In the genomic region with DNA sequence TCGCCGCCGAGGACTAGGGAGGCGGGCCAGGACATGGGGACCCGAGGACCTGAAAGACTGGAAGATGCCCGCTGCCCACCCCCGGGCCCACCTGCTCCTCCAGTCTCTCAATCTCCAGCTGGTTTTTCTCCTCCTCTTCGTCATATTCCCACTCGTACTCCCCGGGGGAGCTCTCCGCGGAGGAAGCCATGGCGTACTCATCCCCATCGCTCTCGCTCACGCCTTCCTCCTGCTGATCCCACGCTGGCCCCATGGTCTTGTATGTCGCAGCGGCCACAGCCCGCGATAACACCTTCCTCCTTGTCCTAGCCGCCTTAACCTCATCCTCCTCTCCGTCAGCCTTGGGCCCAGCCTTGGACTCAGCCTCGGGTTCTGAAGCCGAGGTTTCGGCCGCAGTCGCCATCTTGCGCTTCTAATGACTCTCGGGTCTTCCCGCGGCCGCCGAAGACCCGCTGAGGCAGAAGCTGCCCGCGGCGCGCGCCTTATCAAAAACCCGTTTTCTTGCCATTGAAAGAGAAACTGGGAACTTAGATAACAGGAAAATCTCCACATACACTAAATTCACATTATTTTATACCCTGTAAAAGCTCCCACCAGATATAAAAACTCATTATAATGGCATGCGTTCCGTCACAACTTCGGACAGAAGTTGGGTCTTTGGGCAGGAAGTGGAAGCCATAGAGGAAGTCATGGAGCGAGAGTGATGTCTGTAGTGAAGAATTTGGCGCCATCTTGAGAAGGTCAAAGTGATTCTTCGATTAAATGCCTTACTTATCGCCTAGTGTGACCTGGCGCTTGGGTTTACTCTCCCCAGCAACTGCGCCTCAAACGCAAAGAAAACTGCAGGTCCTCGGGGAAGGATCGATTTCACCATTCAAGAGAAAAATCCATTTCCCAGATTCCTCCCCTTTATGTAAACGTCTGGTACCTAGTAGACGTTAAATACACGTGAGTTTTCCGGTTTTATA, we compare ENCODE assay signal across 8 cellular contexts. TPM values are rescaled to one million over a fixed set of nuclear protein-coding genes. Genes with fewer than 3 reads are reported as not detected.
DNase-seq lines count a peak whose midpoint lies in the region; ATAC-seq, FAIRE-seq and TF ChIP-seq lines count a peak whose summit lies in the region.

SART3 (minus strand) TSS at position 422 of the 968 bp plus-strand sequence; CDS start at position 403, 19 bp downstream.

- H3K9ac ChIP-seq in NT2/D1 (ENCODE audit: insufficient read length, low read depth): peak within 1 kb of the TSS; percentile 100
- peak within 1 kb of the TSS; percentile 74 for H3K9ac ChIP-seq in endocrine pancreas (ENCODE audit: control insufficient read depth, insufficient read depth, low read length)
- H3K9ac ChIP-seq in mesenchymal stem cell (ENCODE audit: low read length): peak within 1 kb of the TSS; percentile 100

- H2BK12ac ChIP-seq in mesenchymal stem cell (ENCODE audit: low read length in 2 of 2): peak within 1 kb of the TSS in 1 of 2 experiments; percentile 71

- ATAC-seq in activated CD8-positive, alpha-beta memory T cell treated with anti-CD3 and anti-CD28 coated beads, Interleukin-2, amount 10 ng/mL, durations not matched to agents 7 days and 5 days: peak; percentile 43

- peaks cover 9% of the 10 kb centered on the region for H3K79me1 ChIP-seq in mesenchymal stem cell (replicated peaks; ENCODE audit: low read length, poor library complexity, severe bottlenecking)

- H3K4ac ChIP-seq in mesenchymal stem cell (ENCODE audit: low read depth in 1 of 2, low read length in 2 of 2): peak within 1 kb of the TSS; percentile 83 to 99

- WGBS in mesenchymal stem cell: under 1% methylated on average over 55 of the region's 57 CpGs

- H3K4me3 ChIP-seq in NT2/D1 (ENCODE audit: insufficient read length, low read depth): peak within 1 kb of the TSS; percentile 97
- H3K4me3 ChIP-seq in endocrine pancreas (ENCODE audit: control insufficient read depth, insufficient read depth, low read length): peak within 1 kb of the TSS; percentile 99
- H3K4me3 ChIP-seq in mesenchymal stem cell (ENCODE audit: insufficient read depth in 1 of 2, low read depth in 1 of 2, low read length in 2 of 2): peak within 1 kb of the TSS; percentile 91 to 99

- peak; percentile 89 for DNase-seq in COLO668 (lab: John Stamatoyannopoulos, UW; ENCODE audit: unreplicated experiment)
- DNase-seq in GM20000 (ENCODE audit: low spot score): peak; percentile 79
- peak; percentile 83 for DNase-seq in HTR-8/SVneo (ENCODE audit: insufficient read length, low spot score)
- DNase-seq in NT2/D1 (ENCODE audit: low read depth, low spot score): peak; percentile 74
- peak; percentile 89 for DNase-seq in activated CD8-positive, alpha-beta memory T cell treated with anti-CD3 and anti-CD28 coated beads, Interleukin-2, amount 10 ng/mL, durations not matched to agents 7 days and 5 days
- peak; percentile 95 for DNase-seq in mesenchymal stem cell
- DNase-seq in stimulated activated CD8-positive, alpha-beta memory T cell treated with anti-CD3 and anti-CD28 coated beads, Interleukin-12 subunit alpha, Interleukin-12 subunit beta, amount 100 ng/mL, for 24 hours (ENCODE audit: extremely low read depth): peak; percentile 52

- peaks cover 62% of the 10 kb centered on the region for H3K4me1 Mint-ChIP-seq in activated CD8-positive, alpha-beta memory T cell treated with anti-CD3 and anti-CD28 coated beads, Interleukin-2, amount 10 ng/mL, durations not matched to agents 7 days and 5 days

- CTCF ChIA-PET in activated CD8-positive, alpha-beta memory T cell treated with anti-CD3 and anti-CD28 coated beads, Interleukin-2, amount 10 ng/mL, durations not matched to agents 7 days and 5 days (lab: Charles Lee): interaction anchor here (0.9 to 16.9 kb wide), 11 partner anchors 8 to 532 kb away, joined by 3 to 382 read pairs (median 5); partner anchors contain the start of genes ALKBH2 and FICD

- H3K27me3 ChIP-seq in NT2/D1 (ENCODE audit: insufficient read depth, insufficient read length) (no peaks in the 10 kb centered on the region), endocrine pancreas (ENCODE audit: control insufficient read depth, insufficient read depth, low read length) (no peaks in the 10 kb centered on the region), mesenchymal stem cell (ENCODE audit: control insufficient read depth in 1 of 2, insufficient read depth in 1 of 2, low read length in 2 of 2) (no peaks in the 10 kb centered on the region)

- peak within 1 kb of the TSS; percentile 87 for H3K4me2 ChIP-seq in mesenchymal stem cell (ENCODE audit: low read length, poor library complexity, severe bottlenecking)

- peak within 1 kb of the TSS in 1 of 2 experiments; percentile 98 for H3K14ac ChIP-seq in mesenchymal stem cell (ENCODE audit: low read length in 2 of 2)

- peak within 1 kb of the TSS in 1 of 2 experiments; percentile 86 for H3K23ac ChIP-seq in mesenchymal stem cell (ENCODE audit: low read length in 2 of 2)

- H2BK15ac ChIP-seq in mesenchymal stem cell (ENCODE audit: low read depth, poor library complexity, severe bottlenecking): peak within 1 kb of the TSS; percentile 73

- peak within 1 kb of the TSS; percentile 67 for H4K91ac ChIP-seq in mesenchymal stem cell (ENCODE audit: low read length)

- H4K8ac ChIP-seq in mesenchymal stem cell (ENCODE audit: low read length): peak within 1 kb of the TSS; percentile 82

- no peaks in the 10 kb centered on the region for H3K27me3 Mint-ChIP-seq in activated CD8-positive, alpha-beta memory T cell treated with anti-CD3 and anti-CD28 coated beads, Interleukin-2, amount 10 ng/mL, durations not matched to agents 7 days and 5 days

- TF ChIP-seq CTCF in GM20000 (IDR thresholded peaks at IDR 0.05; ENCODE audit: extremely low read depth, missing control alignments): no peak

- peak within 1 kb of the TSS; percentile 99 for H3K27ac Mint-ChIP-seq in activated CD8-positive, alpha-beta memory T cell treated with anti-CD3 and anti-CD28 coated beads, Interleukin-2, amount 10 ng/mL, durations not matched to agents 7 days and 5 days

- peaks cover 5% of the 10 kb centered on the region for H3K4me1 ChIP-seq in NT2/D1 (ENCODE audit: insufficient read depth, insufficient read length)
- peaks cover 7% of the 10 kb centered on the region for H3K4me1 ChIP-seq in endocrine pancreas (ENCODE audit: control insufficient read depth, insufficient read depth, low read length)
- peaks cover 17% of the 10 kb centered on the region for H3K4me1 ChIP-seq in mesenchymal stem cell (ENCODE audit: control insufficient read depth, insufficient read depth, low read depth, low read length)

- H2BK5ac ChIP-seq in mesenchymal stem cell (ENCODE audit: low read depth, low read length, poor library complexity, severe bottlenecking): no peak within 1 kb of the TSS

- H2BK120ac ChIP-seq in mesenchymal stem cell (ENCODE audit: low read depth, low read length): peak within 1 kb of the TSS; percentile 7

- H2AFZ ChIP-seq in mesenchymal stem cell (ENCODE audit: low read depth, low read length): peak within 1 kb of the TSS; percentile 85

- peaks cover 44% of the 10 kb centered on the region for H3K36me3 Mint-ChIP-seq in activated CD8-positive, alpha-beta memory T cell treated with anti-CD3 and anti-CD28 coated beads, Interleukin-2, amount 10 ng/mL, durations not matched to agents 7 days and 5 days

- H3K27ac ChIP-seq in mesenchymal stem cell (ENCODE audit: low read length, poor library complexity, severe bottlenecking): peak within 1 kb of the TSS; percentile 58

- H3K9me3 Mint-ChIP-seq in activated CD8-positive, alpha-beta memory T cell treated with anti-CD3 and anti-CD28 coated beads, Interleukin-2, amount 10 ng/mL, durations not matched to agents 7 days and 5 days (ENCODE audit: low read depth): no peaks in the 10 kb centered on the region

- H3K9me3 ChIP-seq in NT2/D1 (ENCODE audit: insufficient read depth, low read length): no peaks in the 10 kb centered on the region
- no peaks in the 10 kb centered on the region for H3K9me3 ChIP-seq in endocrine pancreas (ENCODE audit: control insufficient read depth, low read length)
- H3K9me3 ChIP-seq in mesenchymal stem cell (ENCODE audit: control insufficient read depth, low read length): no peaks in the 10 kb centered on the region

- H3K18ac ChIP-seq in mesenchymal stem cell (ENCODE audit: low read depth in 1 of 2, low read length in 2 of 2): peak within 1 kb of the TSS; percentile 86 to 95

- H3K36me3 ChIP-seq in NT2/D1 (ENCODE audit: insufficient read depth, insufficient read length, low read length): peaks cover 62% of the 10 kb centered on the region
- H3K36me3 ChIP-seq in endocrine pancreas (ENCODE audit: control insufficient read depth, insufficient read depth, low read length): no peaks in the 10 kb centered on the region
- peaks cover 16 to 40% of the 10 kb centered on the region in 2 experiments for H3K36me3 ChIP-seq in mesenchymal stem cell (ENCODE audit: control insufficient read depth in 1 of 2, insufficient read depth in 2 of 2, low read depth in 1 of 2, low read length in 2 of 2)

- peak within 1 kb of the TSS; percentile 97 for H3K4me3 Mint-ChIP-seq in activated CD8-positive, alpha-beta memory T cell treated with anti-CD3 and anti-CD28 coated beads, Interleukin-2, amount 10 ng/mL, durations not matched to agents 7 days and 5 days

- FAIRE-seq in HTR-8/SVneo (lab: Jason Lieb, UNC): no peak

- peak within 1 kb of the TSS; percentile 27 for H2AK5ac ChIP-seq in mesenchymal stem cell (ENCODE audit: low read length, severe bottlenecking)

RNA-seq across cellular contexts. Expression of gene SART3, which starts in this region (rescaled TPM):
- total RNA-seq in activated CD8-positive, alpha-beta memory T cell treated with anti-CD3 and anti-CD28 coated beads, Interleukin-2, amount 10 ng/mL, durations not matched to agents 7 days and 5 days: 10 to 100 TPM; 81.2 to 99.7 TPM
- polyA plus RNA-seq in mesenchymal stem cell (2013, experiment 1 of 2): 15.8 TPM
- 15.4 TPM for polyA plus RNA-seq in mesenchymal stem cell (2013, experiment 2 of 2)

Comparison
In these comparisons a context has a peak if more than half of its experiments do, and no peak if none do; other contexts are left out.
1. Peak in every context shown above with its lines: DNase-seq, ATAC-seq, H3K4me3 ChIP-seq and H3K27ac ChIP-seq.